Comparison of ENCODE assay signal across 7 cellular contexts in the genomic region with DNA sequence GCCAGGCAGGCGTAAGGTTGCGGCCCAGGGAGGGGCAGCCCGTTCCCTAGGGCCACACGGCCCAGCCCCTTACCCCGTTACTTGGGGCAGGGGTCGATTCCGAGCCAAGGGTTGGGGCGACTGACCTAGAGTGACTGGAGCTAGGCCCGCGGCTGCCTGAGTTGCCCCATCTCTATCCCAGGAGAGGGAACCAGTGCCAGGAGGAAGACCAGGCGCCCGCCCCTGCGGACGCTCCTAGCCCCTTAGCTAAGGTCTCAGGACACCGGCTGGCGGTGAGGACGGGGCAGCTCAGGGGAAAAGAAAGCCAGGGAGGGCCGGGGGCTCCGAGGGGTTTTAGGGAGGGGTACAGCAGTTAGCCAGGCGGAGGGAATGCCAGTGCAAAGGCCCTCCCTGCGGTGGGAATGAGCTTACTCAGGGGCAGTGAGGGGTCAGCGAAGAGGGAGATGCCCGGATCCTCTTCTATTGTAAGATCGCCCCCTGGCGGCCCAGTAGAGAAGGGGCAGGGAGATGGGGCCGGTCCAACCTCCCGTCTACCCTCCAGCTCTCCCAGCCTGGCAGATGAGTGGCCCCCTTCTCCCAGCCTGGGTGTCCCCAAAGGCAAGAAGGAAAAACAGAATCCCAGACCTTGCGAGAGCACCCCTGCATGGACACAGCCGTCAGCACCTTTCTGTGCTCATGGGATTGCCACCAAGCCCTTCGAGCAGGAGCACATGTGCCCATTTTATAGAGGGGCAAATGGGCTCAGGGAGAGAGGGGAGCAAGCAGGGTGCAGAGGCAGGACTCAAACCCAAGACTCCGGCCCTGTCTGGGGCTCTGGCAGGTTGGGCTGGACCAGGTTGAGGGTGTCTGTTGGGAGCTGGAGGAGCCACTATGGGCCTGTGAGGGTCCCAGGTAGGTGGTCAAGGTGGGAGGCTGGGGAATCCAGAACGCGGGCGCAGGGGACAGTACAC. TPM values are rescaled to one million over a fixed set of nuclear protein-coding genes. Genes with fewer than 3 reads are reported as not detected.
DNase-seq lines count a peak whose midpoint lies in the region; ATAC-seq and TF ChIP-seq lines count a peak whose summit lies in the region.

No MANE protein-coding gene starts in this region.

- H3K4me1 ChIP-seq in GM23338 (ENCODE audit: insufficient read depth) (no peaks in the 10 kb centered on the region; the same call in 1 of the 2 replicates), PC-9 (replicated peaks; ENCODE audit: insufficient read depth) (no peaks in the 10 kb centered on the region), spleen (peaks cover 0 to 5% (median 0%) of the 10 kb centered on the region in 6 donors)

- TF ChIP-seq CTCF in GM23338 (conservative IDR thresholded peaks at IDR 0.05; ENCODE audit: low read depth in 2 of 2) (peak; percentile 71 to 85), PC-9 (conservative IDR thresholded peaks at IDR 0.05) (peak; percentile 92), spleen (IDR thresholded peaks at IDR 0.05 in 8 of 11, conservative IDR thresholded peaks at IDR 0.05 in 3 of 11) (peak; percentile 43 to 93 (median 77))

- H3K9me2 ChIP-seq in GM23338 (ENCODE audit: insufficient read depth): no peaks in the 10 kb centered on the region
- H3K9me2 ChIP-seq in PC-9 (ENCODE audit: insufficient read depth): no peaks in the 10 kb centered on the region

- H3K27me3 ChIP-seq in GM23338 (ENCODE audit: insufficient read depth) (no peaks in the 10 kb centered on the region), PC-9 (ENCODE audit: insufficient read depth, low read depth) (no peaks in the 10 kb centered on the region), spleen (replicated peaks in 1 of 7) (peaks cover 0 to 28% (median 6%) of the 10 kb centered on the region in 7 donors)

- no peaks in the 10 kb centered on the region for H4K20me1 ChIP-seq in GM23338 (replicated peaks; ENCODE audit: insufficient read depth)
- H4K20me1 ChIP-seq in PC-9 (ENCODE audit: insufficient read depth): no peaks in the 10 kb centered on the region

- TF ChIP-seq POLR2A in spleen (IDR thresholded peaks at IDR 0.05): no peak

- H3K36me3 ChIP-seq in GM23338 (ENCODE audit: insufficient read depth) (no peaks in the 10 kb centered on the region), PC-9 (ENCODE audit: low read depth) (no peaks in the 10 kb centered on the region), spleen (no peaks in the 10 kb centered on the region)

- CTCF ChIA-PET in PC-9 (lab: Charles Lee): interaction anchor here (0.6 to 1.1 kb wide), 3 partner anchors 22 to 66 kb away, joined by 3 to 19 read pairs (median 5); no protein-coding TSS in a partner anchor

- H3K27ac ChIP-seq in GM23338 (ENCODE audit: low read depth) (no peak overlapping the region), PC-9 (no peak overlapping the region), spleen (no peak overlapping the region)

- peaks cover 8% of the 10 kb centered on the region for H3K27me3 Mint-ChIP-seq in GM23338 (ENCODE audit: insufficient read depth, low read depth, poor library complexity)
- H3K27me3 Mint-ChIP-seq in activated T-helper 2 cell treated with anti-CD3 and anti-CD28 coated beads, Interferon-gamma antibody, Interleukin-2, Interleukin-4, amounts not matched to agents 10 μg/mL and 5 μg/mL and 100 μg/mL, durations not matched to agents 14 hours and 24 hours and 36 hours (ENCODE audit: low read depth): no peaks in the 10 kb centered on the region

- H3K9me3 ChIP-seq in PC-9 (ENCODE audit: insufficient read depth, low read depth) (no peaks in the 10 kb centered on the region), spleen (peaks cover 0 to 5% (median 0%) of the 10 kb centered on the region in 8 donors)

- DNase-seq in GM23338 (ENCODE audit: low spot score): peak; percentile 84
- peak in 1 of 2 experiments; percentile 31 for DNase-seq in PC-9
- peak; percentile 40 for DNase-seq in activated T-helper 2 cell treated with anti-CD3 and anti-CD28 coated beads, Interferon-gamma antibody, Interleukin-2, Interleukin-4, amounts not matched to agents 10 μg/mL and 5 μg/mL and 100 μg/mL, durations not matched to agents 14 hours and 24 hours and 36 hours (ENCODE audit: low spot score)
- DNase-seq in Right ventricle myocardium inferior (ENCODE audit: missing footprints): peak; percentile 88
- DNase-seq in spleen: peak; percentile 90
- no peak for DNase-seq in NCI-H510A (lab: John Stamatoyannopoulos, UW)

- no peak overlapping the region for H3K27ac Mint-ChIP-seq in GM23338
- H3K27ac Mint-ChIP-seq in activated T-helper 2 cell treated with anti-CD3 and anti-CD28 coated beads, Interferon-gamma antibody, Interleukin-2, Interleukin-4, amounts not matched to agents 10 μg/mL and 5 μg/mL and 100 μg/mL, durations not matched to agents 14 hours and 24 hours and 36 hours: no peak overlapping the region

- H3K4me3 Mint-ChIP-seq in GM23338: no peak overlapping the region
- no peak overlapping the region for H3K4me3 Mint-ChIP-seq in activated T-helper 2 cell treated with anti-CD3 and anti-CD28 coated beads, Interferon-gamma antibody, Interleukin-2, Interleukin-4, amounts not matched to agents 10 μg/mL and 5 μg/mL and 100 μg/mL, durations not matched to agents 14 hours and 24 hours and 36 hours (ENCODE audit: low read depth)

- no TSS peak for BruUV-seq in PC-9 (replicated peaks; lab: Mats Ljungman, UMichigan)

- no peaks in the 10 kb centered on the region; the same call in 2 of the 3 replicates for H3K9me3 Mint-ChIP-seq in GM23338
- H3K9me3 Mint-ChIP-seq in activated T-helper 2 cell treated with anti-CD3 and anti-CD28 coated beads, Interferon-gamma antibody, Interleukin-2, Interleukin-4, amounts not matched to agents 10 μg/mL and 5 μg/mL and 100 μg/mL, durations not matched to agents 14 hours and 24 hours and 36 hours: no peaks in the 10 kb centered on the region

- H3K4me2 ChIP-seq in GM23338 (no peak overlapping the region), PC-9 (no peak overlapping the region)

- H3K79me2 ChIP-seq in GM23338 (replicated peaks; ENCODE audit: insufficient read depth) (no peaks in the 10 kb centered on the region), PC-9 (ENCODE audit: low read depth) (no peaks in the 10 kb centered on the region)

- peak; percentile 83 for ATAC-seq in GM23338
- ATAC-seq in Right ventricle myocardium inferior: peak; percentile 47
- no peak for ATAC-seq in HG03159 (IDR thresholded peaks at IDR 0.05; ENCODE audit: unreplicated experiment)

- H3F3A ChIP-seq in GM23338 (replicated peaks; ENCODE audit: low read depth) (peaks cover 10% of the 10 kb centered on the region; the same call in 1 of the 2 replicates), PC-9 (ENCODE audit: insufficient read depth, low read depth) (peaks cover 16% of the 10 kb centered on the region)

- no peaks in the 10 kb centered on the region for H3K36me3 Mint-ChIP-seq in GM23338 (ENCODE audit: low read depth)
- H3K36me3 Mint-ChIP-seq in activated T-helper 2 cell treated with anti-CD3 and anti-CD28 coated beads, Interferon-gamma antibody, Interleukin-2, Interleukin-4, amounts not matched to agents 10 μg/mL and 5 μg/mL and 100 μg/mL, durations not matched to agents 14 hours and 24 hours and 36 hours (ENCODE audit: low read depth): peaks cover 6% of the 10 kb centered on the region

- H2AFZ ChIP-seq in GM23338: peak overlapping the region; percentile 85; the same call in 1 of the 2 replicates
- no peak overlapping the region for H2AFZ ChIP-seq in PC-9

- 0 out of 3 replicates have a peak, but pooled peaks cover 7% of the 10 kb centered on the region for H3K4me1 Mint-ChIP-seq in GM23338
- peaks cover 2% of the 10 kb centered on the region for H3K4me1 Mint-ChIP-seq in activated T-helper 2 cell treated with anti-CD3 and anti-CD28 coated beads, Interferon-gamma antibody, Interleukin-2, Interleukin-4, amounts not matched to agents 10 μg/mL and 5 μg/mL and 100 μg/mL, durations not matched to agents 14 hours and 24 hours and 36 hours (ENCODE audit: low read depth)

- H3K4me3 ChIP-seq in GM23338: no peak overlapping the region
- no peak overlapping the region for H3K4me3 ChIP-seq in PC-9
- H3K4me3 ChIP-seq in spleen: no peak overlapping the region

- 67 to 71% (median 69%) methylated on average over 31 to 34 of the region's 34 CpGs for WGBS in spleen, 5 donors

- intact Hi-C loops in PC-9 (cut with micrococcal nuclease; ENCODE audit: unreplicated experiment) (loop anchor here (5.0 kb wide), 1 partner anchor 88 kb away; a partner anchor contains a TSS), Right ventricle myocardium inferior (cut with DNase I) (loop anchor here (1.0 kb wide), 1 partner anchor 22 kb away; no protein-coding TSS in a partner anchor), spleen (cut with DNase I; ENCODE audit: low total_unique reads) (no loop called here)
- intact Hi-C loops in activated T-helper 2 cell treated with anti-CD3 and anti-CD28 coated beads, Interferon-gamma antibody, Interleukin-2, Interleukin-4, amounts not matched to agents 10 μg/mL and 5 μg/mL and 100 μg/mL, durations not matched to agents 14 hours and 24 hours and 36 hours (cut with micrococcal nuclease): loop anchor here (1.0 kb wide), 1 partner anchor 22 kb away; no protein-coding TSS in a partner anchor

- POLR2A ChIA-PET in PC-9 (lab: Charles Lee; ENCODE audit: unreplicated experiment): interaction anchor here (0.6 kb wide), 1 partner anchor 149 kb away, joined by 3 read pairs; no protein-coding TSS in a partner anchor

RNA-seq across cellular contexts. Expression of a gene that starts 16.3 kb away (rescaled TPM):
- total RNA-seq in GM23338 (2014; rRNA removed; shearing (Covaris generic)): 17.0 and 21.6 TPM in 2 replicates
- polyA plus RNA-seq in GM23338 (2016; fragmentation: Nextera tagmentation; extraction: Ambion mirVana) (4.0 and 5.0 TPM in 2 replicates), spleen (under 1 TPM; 0.15 to 0.38 (median 0.35) TPM)
- total RNA-seq in PC-9 (2021) (1.1 and 2.5 TPM in 2 replicates), Right ventricle myocardium inferior (0.30 TPM), spleen (1 to 10 TPM in 1 of 7 donors, under 1 TPM in 5, not detected in 1; 0.36 to 1.3 (median 0.61) TPM)
- 0.14 and 0.21 TPM in 2 replicates for total RNA-seq in activated T-helper 2 cell treated with anti-CD3 and anti-CD28 coated beads, Interferon-gamma antibody, Interleukin-2, Interleukin-4, amounts not matched to agents 10 μg/mL and 5 μg/mL and 100 μg/mL, durations not matched to agents 14 hours and 24 hours and 36 hours

RNA-seq across cellular contexts. Expression of a gene that starts 25.6 kb away (rescaled TPM):
- total RNA-seq in GM23338 (2014; rRNA removed; shearing (Covaris generic)): 0.85 and 3.5 TPM in 2 replicates
- 3.7 and 6.5 TPM in 2 replicates for polyA plus RNA-seq in GM23338 (2016; fragmentation: Nextera tagmentation; extraction: Ambion mirVana)
- total RNA-seq in PC-9 (2021): 18.5 and 21.9 TPM in 2 replicates
- total RNA-seq in activated T-helper 2 cell treated with anti-CD3 and anti-CD28 coated beads, Interferon-gamma antibody, Interleukin-2, Interleukin-4, amounts not matched to agents 10 μg/mL and 5 μg/mL and 100 μg/mL, durations not matched to agents 14 hours and 24 hours and 36 hours: 9.0 and 9.7 TPM in 2 replicates
- total RNA-seq in Right ventricle myocardium inferior: 6.5 TPM
- 1 to 10 TPM; 1.3 to 4.8 (median 3.2) TPM for total RNA-seq in spleen
- 10 to 100 TPM; 10.4 to 22.7 (median 13.0) TPM for polyA plus RNA-seq in spleen

RNA-seq across cellular contexts. Expression of a gene that starts 38.3 kb away (rescaled TPM):
- total RNA-seq in GM23338 (2014; rRNA removed; shearing (Covaris generic)): 37.6 and 143 TPM in 2 replicates
- 598 and 619 TPM in 2 replicates for polyA plus RNA-seq in GM23338 (2016; fragmentation: Nextera tagmentation; extraction: Ambion mirVana)
- total RNA-seq in PC-9 (2021): 203 and 309 TPM in 2 replicates
- 381 and 393 TPM in 2 replicates for total RNA-seq in activated T-helper 2 cell treated with anti-CD3 and anti-CD28 coated beads, Interferon-gamma antibody, Interleukin-2, Interleukin-4, amounts not matched to agents 10 μg/mL and 5 μg/mL and 100 μg/mL, durations not matched to agents 14 hours and 24 hours and 36 hours
- 1,344 TPM for total RNA-seq in Right ventricle myocardium inferior
- total RNA-seq in spleen: 100 to 1,000 TPM in 4 of 7 donors, 10 to 100 TPM in 3; 24.0 to 216 (median 182) TPM
- 100 to 1,000 TPM; 203 to 224 (median 204) TPM for polyA plus RNA-seq in spleen

RNA-seq across cellular contexts. Expression of a gene that starts 39.0 kb away (rescaled TPM):
- 4.5 and 4.9 TPM in 2 replicates for total RNA-seq in GM23338 (2014; rRNA removed; shearing (Covaris generic))
- polyA plus RNA-seq in GM23338 (2016; fragmentation: Nextera tagmentation; extraction: Ambion mirVana): 0.28 and 0.63 TPM in 2 replicates
- total RNA-seq in PC-9 (2021): 2.0 and 3.3 TPM in 2 replicates
- total RNA-seq in activated T-helper 2 cell treated with anti-CD3 and anti-CD28 coated beads, Interferon-gamma antibody, Interleukin-2, Interleukin-4, amounts not matched to agents 10 μg/mL and 5 μg/mL and 100 μg/mL, durations not matched to agents 14 hours and 24 hours and 36 hours: 2.6 and 2.9 TPM in 2 replicates
- total RNA-seq in Right ventricle myocardium inferior: 0.32 TPM
- total RNA-seq in spleen: 1 to 10 TPM; 2.3 to 5.6 (median 3.7) TPM
- 1 to 10 TPM; 1.7 to 3.3 (median 2.4) TPM for polyA plus RNA-seq in spleen
